Comparison of ENCODE assay signal across 9 cellular contexts in genomic region chr11:44978961-44979331, GRCh38. TPM values are rescaled to one million over a fixed set of nuclear protein-coding genes. Genes with fewer than 3 reads are reported as not detected.
DNase-seq lines count a peak whose midpoint lies in the region; ATAC-seq and TF ChIP-seq lines count a peak whose summit lies in the region.
"Had no signal": no experiment of that assay in that cellular context is flagged by ENCODE, and none has a peak within 500 bp of the region (broad histone marks: within the 10 kb centered on the region; RNA-seq: fewer than 3 reads in every experiment).

No MANE protein-coding gene starts in this region.

- H3K36me3 ChIP-seq in breast epithelium: no peaks in the 10 kb centered on the region

- H3K9me3 ChIP-seq in breast epithelium: no peaks in the 10 kb centered on the region

- intact Hi-C loops in breast epithelium (cut with DNase I; ENCODE audit: low total_unique reads) (no loop called here), natural killer cell (cut with micrococcal nuclease) (no loop called here)

- no peaks in the 10 kb centered on the region for H3K27me3 ChIP-seq in breast epithelium

- CTCF ChIA-PET in activated naive CD4-positive, alpha-beta T cell treated with anti-CD3 and anti-CD28 coated beads, Interleukin-2, amount 10 ng/mL, durations not matched to agents 7 days and 5 days (lab: Charles Lee): interaction anchor here (0.8 to 3.3 kb wide), 4 partner anchors 21 to 131 kb away, joined by 3 to 11 read pairs (median 3); no protein-coding TSS in a partner anchor

- H3K27me3 Mint-ChIP-seq in natural killer cell (ENCODE audit: low read depth in 2 of 2): peaks cover 0 to 2% of the 10 kb centered on the region in 2 donors
- peaks cover 9% of the 10 kb centered on the region for H3K27me3 Mint-ChIP-seq in activated naive CD4-positive, alpha-beta T cell treated with anti-CD3 and anti-CD28 coated beads, Interleukin-2, amount 10 ng/mL, durations not matched to agents 7 days and 5 days

- H3K4me3 ChIP-seq in breast epithelium: no peak overlapping the region

- no peaks in the 10 kb centered on the region for H3K36me3 Mint-ChIP-seq in natural killer cell
- no peaks in the 10 kb centered on the region for H3K36me3 Mint-ChIP-seq in activated naive CD4-positive, alpha-beta T cell treated with anti-CD3 and anti-CD28 coated beads, Interleukin-2, amount 10 ng/mL, durations not matched to agents 7 days and 5 days

- peaks cover 0 to 6% of the 10 kb centered on the region in 2 donors for H3K4me1 ChIP-seq in breast epithelium

- DNase-seq in DMS153 treated with DMSO at 0.1 percent for 48 hours (lab: John Stamatoyannopoulos, UW; ENCODE audit: unreplicated experiment) (peak; percentile 93), NCI-H1930 (lab: John Stamatoyannopoulos, UW) (peak; percentile 74 to 87), breast epithelium (ENCODE audit: low spot score in 2 of 2) (peak; percentile 77 to 84), natural killer cell (no peak), T1000 (lab: John Stamatoyannopoulos, UW) (no peak), OCI-M2 (lab: John Stamatoyannopoulos, UW; ENCODE audit: unreplicated experiment) (no peak)
- DNase-seq in activated naive CD4-positive, alpha-beta T cell treated with anti-CD3 and anti-CD28 coated beads, Interleukin-2, amount 10 ng/mL, durations not matched to agents 7 days and 5 days: no peak
- DNase-seq: activated gamma-delta T cell treated with Interleukin-2 at 50 U/mL for 16 hours had no signal

- peak overlapping the region; percentile 17 for H3K4me3 Mint-ChIP-seq in natural killer cell
- no peak overlapping the region for H3K4me3 Mint-ChIP-seq in activated naive CD4-positive, alpha-beta T cell treated with anti-CD3 and anti-CD28 coated beads, Interleukin-2, amount 10 ng/mL, durations not matched to agents 7 days and 5 days

- peaks cover 43% of the 10 kb centered on the region in 2 donors for H3K4me1 Mint-ChIP-seq in natural killer cell
- peaks cover 7% of the 10 kb centered on the region for H3K4me1 Mint-ChIP-seq in activated naive CD4-positive, alpha-beta T cell treated with anti-CD3 and anti-CD28 coated beads, Interleukin-2, amount 10 ng/mL, durations not matched to agents 7 days and 5 days

- H3K27ac ChIP-seq in breast epithelium: peak overlapping the region; percentile 91

- no peak overlapping the region for H3K27ac Mint-ChIP-seq in natural killer cell
- no peak overlapping the region for H3K27ac Mint-ChIP-seq in activated naive CD4-positive, alpha-beta T cell treated with anti-CD3 and anti-CD28 coated beads, Interleukin-2, amount 10 ng/mL, durations not matched to agents 7 days and 5 days

- TF ChIP-seq POLR2A in breast epithelium (IDR thresholded peaks at IDR 0.05): no peak

- TF ChIP-seq CTCF in breast epithelium (IDR thresholded peaks at IDR 0.05) (no peak), natural killer cell (IDR thresholded peaks at IDR 0.05) (no peak)

- no peak for ATAC-seq in natural killer cell
- ATAC-seq in HG03342 (IDR thresholded peaks at IDR 0.05; ENCODE audit: unreplicated experiment): no peak

- no peaks in the 10 kb centered on the region for H3K9me3 Mint-ChIP-seq in natural killer cell
- H3K9me3 Mint-ChIP-seq in activated naive CD4-positive, alpha-beta T cell treated with anti-CD3 and anti-CD28 coated beads, Interleukin-2, amount 10 ng/mL, durations not matched to agents 7 days and 5 days: no peaks in the 10 kb centered on the region

RNA-seq across cellular contexts. Expression of gene TP53I11, which starts 28.3 kb away (rescaled TPM):
- 10 to 100 TPM; 30.7 to 91.1 (median 75.7) TPM for total RNA-seq in breast epithelium
- total RNA-seq in natural killer cell: 10 to 100 TPM in 1 of 3 donors, 1 to 10 TPM in 2; 3.7 to 13.9 (median 9.2) TPM

Comparison
In these comparisons a context has a peak if more than half of its experiments do, and no peak if none do; other contexts are left out.
1. DNase-seq: peak in DMS153 treated with DMSO at 0.1 percent for 48 hours (single experiment), NCI-H1930 (2 of 2) and breast epithelium (2 of 2); none in natural killer cell (single experiment), T1000 (single experiment), OCI-M2 (single experiment) and activated naive CD4-positive, alpha-beta T cell treated with anti-CD3 and anti-CD28 coated beads, Interleukin-2, amount 10 ng/mL, durations not matched to agents 7 days and 5 days (single experiment).